Comparison of ENCODE assay signal across 21 cellular contexts in the genomic region with DNA sequence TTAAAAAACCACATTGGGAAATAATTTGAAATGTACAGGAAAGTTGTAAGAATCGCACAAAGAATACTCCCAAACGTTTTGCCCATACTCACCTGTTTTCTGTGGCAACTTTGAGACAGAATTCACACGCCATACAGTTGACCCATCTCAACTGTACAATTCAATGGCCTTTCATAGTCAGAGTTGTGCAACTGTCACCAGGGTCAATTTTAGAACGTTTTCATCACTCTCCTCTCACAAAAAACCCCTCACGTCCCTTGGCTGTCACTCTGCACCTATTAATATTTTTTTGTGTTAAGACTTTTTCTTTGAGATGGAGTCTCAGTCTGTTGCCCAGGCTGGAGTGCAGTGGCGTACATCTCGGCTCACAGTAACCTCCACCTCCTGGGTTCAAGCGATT. TPM values are rescaled to one million over a fixed set of nuclear protein-coding genes. Genes with fewer than 3 reads are reported as not detected.
A peak's percentile ranks its signal among the peaks of the same experiment; 100 is the strongest.
DNase-seq lines count a peak whose midpoint lies in the region; ATAC-seq and TF ChIP-seq lines count a peak whose summit lies in the region.
"Had no signal": no experiment of that assay in that cellular context is flagged by ENCODE, and none has a peak within 500 bp of the region (broad histone marks: within the 10 kb centered on the region; RNA-seq: fewer than 3 reads in every experiment).

No MANE protein-coding gene starts in this region.

- peaks cover 51% of the 10 kb centered on the region for H3K4me1 Mint-ChIP-seq in CD14-positive monocyte
- peaks cover 41 to 67% of the 10 kb centered on the region in 2 donors for H3K4me1 Mint-ChIP-seq in immature natural killer cell

- no peak overlapping the region for H3K27ac Mint-ChIP-seq in CD14-positive monocyte
- peak overlapping the region in 3 of 6 donors; percentile 36 to 49 (median 40) for H3K27ac Mint-ChIP-seq in immature natural killer cell
- H3K27ac Mint-ChIP-seq: activated T-helper 17 cell treated with anti-CD3 and anti-CD28 coated beads, Interleukin-2, amount 50 U/mL, for 72 hours had no signal

- H3K36me3 Mint-ChIP-seq in CD14-positive monocyte = no peaks in the 10 kb centered on the region
- peaks cover 0 to 6% (median 0%) of the 10 kb centered on the region in 3 donors for H3K36me3 Mint-ChIP-seq in immature natural killer cell

- no peaks in the 10 kb centered on the region for H3K27me3 ChIP-seq in WERI-Rb-1 (ENCODE audit: insufficient read depth, low read depth, severe bottlenecking)

- no peak for TF ChIP-seq CTCF in CD14-positive monocyte (IDR thresholded peaks at IDR 0.05)
- TF ChIP-seq CTCF in GM12864 (IDR thresholded peaks at IDR 0.05; ENCODE audit: low read depth, low read length, missing control alignments) = no peak
- no peak for TF ChIP-seq CTCF in WERI-Rb-1 (IDR thresholded peaks at IDR 0.05; ENCODE audit: low read depth, low read length)

- H3K4me3 ChIP-seq in GM12864 (ENCODE audit: low read depth, low read length) (peak overlapping the region; percentile 45; the same call in 1 of the 2 replicates), WERI-Rb-1 (ENCODE audit: low read depth, low read length) (no peak overlapping the region)
- H3K4me3 ChIP-seq: mucosa of descending colon, stomach had no signal

- intact Hi-C loops in CD14-positive monocyte (cut with micrococcal nuclease) = loop anchor here in 1 of 2 donors (5.0 kb wide), 2 partner anchors 33 to 47 kb away; no protein-coding TSS in a partner anchor

- H3K9me3 Mint-ChIP-seq in CD14-positive monocyte (peaks cover 0 to 3% (median 0%) of the 10 kb centered on the region in 7 donors), immature natural killer cell (no peaks in the 10 kb centered on the region)
- H3K9me3 Mint-ChIP-seq: activated T-helper 17 cell treated with anti-CD3 and anti-CD28 coated beads, Interleukin-2, amount 50 U/mL, for 72 hours had no signal

- H3K27ac ChIP-seq in WERI-Rb-1 = no peak overlapping the region
- H3K27ac ChIP-seq: left lung, stomach, VCaP had no signal

- H3K4me3 Mint-ChIP-seq in CD14-positive monocyte (peak overlapping the region; percentile 53 to 87), immature natural killer cell (peak overlapping the region in 4 of 5 donors; percentile 60 to 91 (median 82))
- H3K4me3 Mint-ChIP-seq: activated T-helper 17 cell treated with anti-CD3 and anti-CD28 coated beads, Interleukin-2, amount 50 U/mL, for 72 hours had no signal

- H3K9me3 ChIP-seq in WERI-Rb-1 (ENCODE audit: severe bottlenecking) = no peaks in the 10 kb centered on the region
- H3K9me3 ChIP-seq: left lung, mucosa of descending colon, stomach had no signal

- no peaks in the 10 kb centered on the region for H3K36me3 ChIP-seq in WERI-Rb-1
- H3K36me3 ChIP-seq: left lung, stomach had no signal

- ATAC-seq in GM21526 (IDR thresholded peaks at IDR 0.05; ENCODE audit: low FRiP score, unreplicated experiment) = no peak
- ATAC-seq: activated T-helper 17 cell treated with anti-CD3 and anti-CD28 coated beads, Interleukin-2, amount 50 U/mL, for 72 hours; left lung; mucosa of descending colon; right cardiac atrium had no signal

- H3K27me3 Mint-ChIP-seq in CD14-positive monocyte (ENCODE audit: low read depth in 3 of 3) (peaks cover 0 to 18% (median 5%) of the 10 kb centered on the region in 3 donors), immature natural killer cell (ENCODE audit: low read depth in 3 of 3) (peaks cover 0 to 11% (median 5%) of the 10 kb centered on the region in 3 donors)

- DNase-seq in CD14-positive monocyte (ENCODE audit: low spot score) (no peak), GM12864 (ENCODE audit: low read depth) (peak; percentile 42), NOMO-1 treated with DMSO at 0.1 percent for 48 hours (lab: John Stamatoyannopoulos, UW; ENCODE audit: unreplicated experiment) (peak; percentile 76), immature natural killer cell (no peak), SHP77 treated with DMSO at 0.1 percent for 48 hours (lab: John Stamatoyannopoulos, UW) (no peak), WERI-Rb-1 (no peak)
- DNase-seq: activated CD8-positive, alpha-beta memory T cell treated with anti-CD3 and anti-CD28 coated beads for 24 hours; amygdala; caudate nucleus; effector CD8-positive, alpha-beta T cell; GDM1; glutamatergic neuron; left lung; NCI-H1694; occipital lobe; right cardiac atrium; stomach had no signal

RNA-seq across cellular contexts. Expression of gene IRF8, which starts 49.9 kb away (rescaled TPM):
- 100 to 1,000 TPM; 157 to 187 TPM for polyA plus RNA-seq in CD14-positive monocyte
- 10 to 100 TPM; 69.7 to 92.8 (median 73.6) TPM for polyA plus RNA-seq in immature natural killer cell

Comparison
In these comparisons a context has a peak if more than half of its experiments do, and no peak if none do; other contexts are left out.
1. DNase-seq: peak in GM12864 (single experiment) and NOMO-1 treated with DMSO at 0.1 percent for 48 hours (single experiment); none in CD14-positive monocyte (single experiment), immature natural killer cell (0 of 3), SHP77 treated with DMSO at 0.1 percent for 48 hours (single experiment) and WERI-Rb-1 (single experiment).